1 cellular context compared by ENCODE assay signal in the genomic region with DNA sequence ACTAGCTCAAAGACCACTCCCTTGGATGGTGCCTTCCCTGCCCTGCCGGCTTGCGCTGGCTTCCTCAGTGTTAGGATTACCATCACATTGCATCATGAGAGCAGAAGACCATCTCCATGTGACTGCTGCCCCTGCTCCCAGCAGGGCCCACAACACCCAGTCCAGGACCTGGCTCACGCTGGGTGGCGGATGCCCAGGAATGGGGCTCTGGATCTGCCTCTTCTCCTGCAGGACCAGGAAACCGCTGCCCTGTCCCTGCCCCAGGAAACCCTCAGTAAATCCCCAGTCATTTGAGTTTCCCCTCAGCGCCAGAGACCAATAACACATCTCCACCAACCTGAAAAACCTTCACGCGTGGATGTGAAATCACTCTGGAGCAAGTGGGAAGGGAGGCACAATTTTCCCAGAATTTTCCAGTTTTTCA.
TF ChIP-seq lines count a peak whose summit lies in the region.

No MANE protein-coding gene starts in this region.

TF ChIP-seq in HepG2, 621 proteins besides CTCF, POLR2A, EP300 and RAD21:
- TF ChIP-seq, protein P1, sequence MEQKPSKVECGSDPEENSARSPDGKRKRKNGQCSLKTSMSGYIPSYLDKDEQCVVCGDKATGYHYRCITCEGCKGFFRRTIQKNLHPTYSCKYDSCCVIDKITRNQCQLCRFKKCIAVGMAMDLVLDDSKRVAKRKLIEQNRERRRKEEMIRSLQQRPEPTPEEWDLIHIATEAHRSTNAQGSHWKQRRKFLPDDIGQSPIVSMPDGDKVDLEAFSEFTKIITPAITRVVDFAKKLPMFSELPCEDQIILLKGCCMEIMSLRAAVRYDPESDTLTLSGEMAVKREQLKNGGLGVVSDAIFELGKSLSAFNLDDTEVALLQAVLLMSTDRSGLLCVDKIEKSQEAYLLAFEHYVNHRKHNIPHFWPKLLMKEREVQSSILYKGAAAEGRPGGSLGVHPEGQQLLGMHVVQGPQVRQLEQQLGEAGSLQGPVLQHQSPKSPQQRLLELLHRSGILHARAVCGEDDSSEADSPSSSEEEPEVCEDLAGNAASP (CRISPR knock-in tag; IDR thresholded peaks at IDR 0.05; ENCODE audit: borderline replicate concordance) = no peak
- TF ChIP-seq CEBPB (IDR thresholded peaks at IDR 0.05; ENCODE audit: borderline replicate concordance, low read depth, low read length) (peak; percentile 64; the same call in 1 of the 2 replicates), ZNF383 (CRISPR knock-in tag; IDR thresholded peaks at IDR 0.05; ENCODE audit: borderline replicate concordance) (no peak), NR2C2 (CRISPR knock-in tag; IDR thresholded peaks at IDR 0.05; ENCODE audit: borderline replicate concordance) (peak; percentile 30; the same call in 1 of the 2 replicates), KLF13 (CRISPR knock-in tag; IDR thresholded peaks at IDR 0.05) (no peak), RCOR2 (CRISPR knock-in tag; IDR thresholded peaks at IDR 0.05) (no peak), ZNF335 (CRISPR knock-in tag; IDR thresholded peaks at IDR 0.05) (no peak), KDM2A (CRISPR knock-in tag; IDR thresholded peaks at IDR 0.05; ENCODE audit: borderline replicate concordance, low read depth) (peak; percentile 46; the same call in 1 of the 2 replicates), ZBTB33 (CRISPR knock-in tag; IDR thresholded peaks at IDR 0.05) (peak; percentile 75; the same call in 1 of the 2 replicates), ZKSCAN8 (CRISPR knock-in tag; IDR thresholded peaks at IDR 0.05; ENCODE audit: borderline replicate concordance) (no peak), NR0B2 (CRISPR knock-in tag; IDR thresholded peaks at IDR 0.05) (no peak), NCOA2 (CRISPR knock-in tag; IDR thresholded peaks at IDR 0.05) (no peak), ATF4 (CRISPR knock-in tag; IDR thresholded peaks at IDR 0.05) (peak in 1 of 2 experiments; percentile 98; a peak in 2 of 4 replicates), MED1 (CRISPR knock-in tag; IDR thresholded peaks at IDR 0.05) (peak; percentile 41), CEBPG (CRISPR knock-in tag; IDR thresholded peaks at IDR 0.05) (peak; percentile 73), ZNF326 (CRISPR knock-in tag; IDR thresholded peaks at IDR 0.05; ENCODE audit: borderline replicate concordance) (no peak), YEATS4 (CRISPR knock-in tag; IDR thresholded peaks at IDR 0.05; ENCODE audit: borderline replicate concordance) (peak; percentile 52; the same call in 1 of the 2 replicates), THAP11 (CRISPR knock-in tag; IDR thresholded peaks at IDR 0.05) (peak; percentile 47; the same call in 1 of the 2 replicates), GABPB1 (CRISPR knock-in tag; IDR thresholded peaks at IDR 0.05) (0 out of 2 replicates have a peak, but pooled peaks have one; percentile 34), ZNF547 (CRISPR knock-in tag; IDR thresholded peaks at IDR 0.05) (no peak), GATAD2A (CRISPR knock-in tag; IDR thresholded peaks at IDR 0.05) (peak; percentile 54)
- TF ChIP-seq, protein P2, sequence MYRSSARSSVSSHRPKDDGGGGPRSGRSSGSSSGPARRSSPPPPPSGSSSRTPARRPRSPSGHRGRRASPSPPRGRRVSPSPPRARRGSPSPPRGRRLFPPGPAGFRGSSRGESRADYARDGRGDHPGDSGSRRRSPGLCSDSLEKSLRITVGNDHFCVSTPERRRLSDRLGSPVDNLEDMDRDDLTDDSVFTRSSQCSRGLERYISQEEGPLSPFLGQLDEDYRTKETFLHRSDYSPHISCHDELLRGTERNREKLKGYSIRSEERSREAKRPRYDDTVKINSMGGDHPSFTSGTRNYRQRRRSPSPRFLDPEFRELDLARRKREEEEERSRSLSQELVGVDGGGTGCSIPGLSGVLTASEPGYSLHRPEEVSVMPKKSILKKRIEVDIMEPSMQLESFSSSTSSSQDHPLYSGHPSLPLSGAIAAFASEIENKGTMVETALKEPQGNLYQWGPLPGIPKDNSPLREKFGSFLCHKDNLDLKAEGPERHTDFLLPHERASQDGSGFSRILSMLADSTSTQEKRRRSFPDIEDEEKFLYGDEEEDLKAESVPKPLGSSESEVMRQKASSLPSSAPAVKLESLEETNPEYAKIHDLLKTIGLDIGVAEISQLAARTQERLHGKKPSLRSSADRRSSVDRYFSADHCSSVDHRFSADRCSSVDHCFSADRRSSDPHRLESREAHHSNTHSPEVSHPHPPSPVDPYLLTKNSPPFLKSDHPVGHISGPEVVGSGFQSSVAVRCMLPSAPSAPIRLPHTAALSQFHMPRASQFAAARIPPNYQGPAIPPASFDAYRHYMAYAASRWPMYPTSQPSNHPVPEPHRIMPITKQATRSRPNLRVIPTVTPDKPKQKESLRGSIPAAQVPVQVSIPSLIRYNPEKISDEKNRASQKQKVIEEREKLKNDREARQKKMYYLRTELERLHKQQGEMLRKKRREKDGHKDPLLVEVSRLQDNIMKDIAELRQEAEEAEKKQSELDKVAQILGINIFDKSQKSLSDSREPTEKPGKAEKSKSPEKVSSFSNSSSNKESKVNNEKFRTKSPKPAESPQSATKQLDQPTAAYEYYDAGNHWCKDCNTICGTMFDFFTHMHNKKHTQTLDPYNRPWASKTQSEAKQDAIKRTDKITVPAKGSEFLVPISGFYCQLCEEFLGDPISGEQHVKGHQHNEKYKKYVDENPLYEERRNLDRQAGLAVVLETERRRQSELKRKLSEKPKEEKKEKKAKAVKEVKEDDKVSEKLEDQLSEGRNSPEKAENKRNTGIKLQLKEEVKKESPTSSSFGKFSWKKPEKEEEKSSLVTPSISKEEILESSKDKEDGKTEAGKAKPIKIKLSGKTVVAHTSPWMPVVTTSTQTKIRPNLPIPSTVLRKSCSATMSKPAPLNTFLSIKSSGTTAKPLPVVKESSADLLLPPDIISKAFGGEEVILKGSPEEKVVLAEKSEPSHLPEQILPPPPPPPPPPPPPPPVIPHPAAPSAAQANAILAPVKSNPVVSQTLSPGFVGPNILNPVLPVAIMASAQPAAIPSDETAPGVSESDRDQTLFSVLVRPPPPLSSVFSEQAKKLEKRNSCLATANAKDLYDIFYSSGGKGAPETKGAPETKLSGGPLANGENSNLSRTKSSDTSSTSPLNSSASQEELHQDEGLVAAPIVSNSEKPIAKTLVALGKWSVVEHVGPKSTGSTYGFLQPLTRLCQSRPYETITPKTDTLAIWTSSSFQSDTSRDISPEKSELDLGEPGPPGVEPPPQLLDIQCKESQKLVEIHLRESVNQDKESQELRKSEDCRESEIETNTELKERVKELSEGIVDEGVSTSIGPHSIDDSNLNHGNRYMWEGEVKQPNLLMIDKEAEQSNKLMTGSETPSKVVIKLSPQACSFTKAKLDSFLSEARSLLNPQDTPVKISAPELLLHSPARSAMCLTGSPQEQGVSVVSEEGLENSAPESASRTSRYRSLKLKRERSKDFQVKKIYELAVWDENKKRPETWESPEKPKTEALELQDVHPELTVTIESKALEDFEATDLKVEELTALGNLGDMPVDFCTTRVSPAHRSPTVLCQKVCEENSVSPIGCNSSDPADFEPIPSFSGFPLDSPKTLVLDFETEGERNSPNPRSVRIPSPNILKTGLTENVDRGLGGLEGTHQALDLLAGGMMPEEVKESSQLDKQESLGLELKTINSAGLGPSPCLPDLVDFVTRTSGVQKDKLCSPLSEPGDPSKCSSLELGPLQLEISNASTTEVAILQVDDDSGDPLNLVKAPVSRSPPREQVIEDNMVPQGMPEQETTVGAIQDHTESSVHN (CRISPR knock-in tag; IDR thresholded peaks at IDR 0.05) = no peak
- TF ChIP-seq, protein P3, sequence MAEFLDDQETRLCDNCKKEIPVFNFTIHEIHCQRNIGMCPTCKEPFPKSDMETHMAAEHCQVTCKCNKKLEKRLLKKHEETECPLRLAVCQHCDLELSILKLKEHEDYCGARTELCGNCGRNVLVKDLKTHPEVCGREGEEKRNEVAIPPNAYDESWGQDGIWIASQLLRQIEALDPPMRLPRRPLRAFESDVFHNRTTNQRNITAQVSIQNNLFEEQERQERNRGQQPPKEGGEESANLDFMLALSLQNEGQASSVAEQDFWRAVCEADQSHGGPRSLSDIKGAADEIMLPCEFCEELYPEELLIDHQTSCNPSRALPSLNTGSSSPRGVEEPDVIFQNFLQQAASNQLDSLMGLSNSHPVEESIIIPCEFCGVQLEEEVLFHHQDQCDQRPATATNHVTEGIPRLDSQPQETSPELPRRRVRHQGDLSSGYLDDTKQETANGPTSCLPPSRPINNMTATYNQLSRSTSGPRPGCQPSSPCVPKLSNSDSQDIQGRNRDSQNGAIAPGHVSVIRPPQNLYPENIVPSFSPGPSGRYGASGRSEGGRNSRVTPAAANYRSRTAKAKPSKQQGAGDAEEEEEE (CRISPR knock-in tag; IDR thresholded peaks at IDR 0.05; ENCODE audit: borderline replicate concordance) = no peak
- TF ChIP-seq, protein P4, sequence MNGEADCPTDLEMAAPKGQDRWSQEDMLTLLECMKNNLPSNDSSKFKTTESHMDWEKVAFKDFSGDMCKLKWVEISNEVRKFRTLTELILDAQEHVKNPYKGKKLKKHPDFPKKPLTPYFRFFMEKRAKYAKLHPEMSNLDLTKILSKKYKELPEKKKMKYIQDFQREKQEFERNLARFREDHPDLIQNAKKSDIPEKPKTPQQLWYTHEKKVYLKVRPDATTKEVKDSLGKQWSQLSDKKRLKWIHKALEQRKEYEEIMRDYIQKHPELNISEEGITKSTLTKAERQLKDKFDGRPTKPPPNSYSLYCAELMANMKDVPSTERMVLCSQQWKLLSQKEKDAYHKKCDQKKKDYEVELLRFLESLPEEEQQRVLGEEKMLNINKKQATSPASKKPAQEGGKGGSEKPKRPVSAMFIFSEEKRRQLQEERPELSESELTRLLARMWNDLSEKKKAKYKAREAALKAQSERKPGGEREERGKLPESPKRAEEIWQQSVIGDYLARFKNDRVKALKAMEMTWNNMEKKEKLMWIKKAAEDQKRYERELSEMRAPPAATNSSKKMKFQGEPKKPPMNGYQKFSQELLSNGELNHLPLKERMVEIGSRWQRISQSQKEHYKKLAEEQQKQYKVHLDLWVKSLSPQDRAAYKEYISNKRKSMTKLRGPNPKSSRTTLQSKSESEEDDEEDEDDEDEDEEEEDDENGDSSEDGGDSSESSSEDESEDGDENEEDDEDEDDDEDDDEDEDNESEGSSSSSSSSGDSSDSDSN (CRISPR knock-in tag; IDR thresholded peaks at IDR 0.05) = peak; percentile 40; the same call in 1 of the 2 replicates
- TF ChIP-seq, protein P5, sequence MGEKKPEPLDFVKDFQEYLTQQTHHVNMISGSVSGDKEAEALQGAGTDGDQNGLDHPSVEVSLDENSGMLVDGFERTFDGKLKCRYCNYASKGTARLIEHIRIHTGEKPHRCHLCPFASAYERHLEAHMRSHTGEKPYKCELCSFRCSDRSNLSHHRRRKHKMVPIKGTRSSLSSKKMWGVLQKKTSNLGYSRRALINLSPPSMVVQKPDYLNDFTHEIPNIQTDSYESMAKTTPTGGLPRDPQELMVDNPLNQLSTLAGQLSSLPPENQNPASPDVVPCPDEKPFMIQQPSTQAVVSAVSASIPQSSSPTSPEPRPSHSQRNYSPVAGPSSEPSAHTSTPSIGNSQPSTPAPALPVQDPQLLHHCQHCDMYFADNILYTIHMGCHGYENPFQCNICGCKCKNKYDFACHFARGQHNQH (CRISPR knock-in tag; IDR thresholded peaks at IDR 0.05) = no peak
- TF ChIP-seq, protein P6, sequence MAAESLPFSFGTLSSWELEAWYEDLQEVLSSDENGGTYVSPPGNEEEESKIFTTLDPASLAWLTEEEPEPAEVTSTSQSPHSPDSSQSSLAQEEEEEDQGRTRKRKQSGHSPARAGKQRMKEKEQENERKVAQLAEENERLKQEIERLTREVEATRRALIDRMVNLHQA (CRISPR knock-in tag; IDR thresholded peaks at IDR 0.05) = 0 out of 2 replicates have a peak, but pooled peaks have one; percentile 71
